Comparison of ENCODE assay signal across 27 cellular contexts in the genomic region with DNA sequence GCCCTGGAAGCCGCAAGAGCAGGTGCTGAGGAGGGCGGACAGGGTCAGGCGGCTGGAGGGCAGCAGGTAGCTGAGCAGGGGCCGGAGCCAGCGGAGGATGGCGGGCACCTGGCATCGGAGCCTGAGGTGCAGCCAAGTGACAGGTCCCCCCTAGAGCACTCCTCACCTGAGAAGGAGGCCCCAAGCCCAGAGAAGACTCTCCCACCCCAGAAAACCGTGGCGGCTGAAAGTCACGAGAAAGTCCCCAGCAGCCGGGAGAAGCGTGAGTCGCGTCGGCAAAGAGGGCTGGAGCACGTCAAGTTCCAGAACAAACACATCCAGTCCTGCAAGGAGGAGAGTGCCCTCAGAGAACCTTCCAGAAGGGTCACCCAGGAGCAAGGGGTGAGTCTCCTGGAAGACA.
"Had no signal": no experiment of that assay in that cellular context is flagged by ENCODE, and none has a peak within 500 bp of the region (broad histone marks: within the 10 kb centered on the region; RNA-seq: fewer than 3 reads in every experiment).

No MANE protein-coding gene starts in this region.

- H3K27ac ChIP-seq: ascending aorta, breast epithelium, cardiac muscle cell, colonic mucosa, WERI-Rb-1 had no signal

- H3K27me3 ChIP-seq: ascending aorta, breast epithelium, cardiac muscle cell, colonic mucosa had no signal

- H3K27ac Mint-ChIP-seq: activated B cell treated with CpG ODN at 0.5 μM for 24 hours; activated CD8-positive, alpha-beta T cell treated with anti-CD3 and anti-CD28 coated beads for 36 hours; activated naive CD4-positive, alpha-beta T cell treated with anti-CD3 and anti-CD28 coated beads, Interleukin-2, amount 50 U/mL, for 24 hours; activated naive CD8-positive, alpha-beta T cell treated with anti-CD3 and anti-CD28 coated beads, Interleukin-2, amount 10 ng/mL, durations not matched to agents 7 days and 5 days; activated T-helper 17 cell treated with anti-CD3 and anti-CD28 coated beads, Interleukin-2, amount 50 U/mL, for 72 hours; brain had no signal

- H3K4me1 ChIP-seq: ascending aorta, breast epithelium, colonic mucosa had no signal

- H3K27me3 Mint-ChIP-seq: activated B cell treated with CpG ODN at 0.5 μM for 24 hours; activated CD8-positive, alpha-beta T cell treated with anti-CD3 and anti-CD28 coated beads for 36 hours; activated naive CD4-positive, alpha-beta T cell treated with anti-CD3 and anti-CD28 coated beads, Interleukin-2, amount 50 U/mL, for 24 hours; activated naive CD8-positive, alpha-beta T cell treated with anti-CD3 and anti-CD28 coated beads, Interleukin-2, amount 10 ng/mL, durations not matched to agents 7 days and 5 days; activated T-helper 17 cell treated with anti-CD3 and anti-CD28 coated beads, Interleukin-2, amount 50 U/mL, for 72 hours; brain had no signal

- DNase-seq: activated B cell treated with CpG ODN at 0.5 μM for 24 hours; activated CD4-positive, alpha-beta T cell treated with anti-CD3 and anti-CD28 coated beads for 48 hours; activated CD4-positive, alpha-beta T cell treated with anti-CD3 and anti-CD28 coated beads, Interleukin-2, amount 50 U/mL, for 1 hour; activated CD4-positive, alpha-beta T cell treated with anti-CD3 and anti-CD28 coated beads, Interleukin-2, amount 50 U/mL, for 48 hours; activated CD8-positive, alpha-beta memory T cell treated with anti-CD3 and anti-CD28 coated beads for 24 hours; activated CD8-positive, alpha-beta T cell treated with anti-CD3 and anti-CD28 coated beads for 36 hours; activated effector memory CD4-positive, alpha-beta T cell treated with Interleukin-2 at 50 U/mL for 16 hours; activated gamma-delta T cell treated with Interleukin-2 at 50 U/mL for 16 hours; activated naive CD4-positive, alpha-beta T cell treated with Interleukin-2 at 50 U/mL for 16 hours; activated naive CD8-positive, alpha-beta T cell treated with anti-CD3 and anti-CD28 coated beads, Interleukin-2, amount 10 ng/mL, durations not matched to agents 7 days and 5 days; activated T-cell treated with anti-CD3 and anti-CD28 coated beads, Interleukin-2, amount 50 U/mL, for 4 hours; central memory CD4-positive, alpha-beta T cell; cerebellar nuclear complex; colonic mucosa; effector CD8-positive, alpha-beta T cell; foreskin fibroblast; head of caudate nucleus; T-helper 2 cell; WERI-Rb-1 had no signal

- H3K4me3 ChIP-seq: ascending aorta, breast epithelium, cardiac muscle cell, colonic mucosa had no signal

- ATAC-seq: activated CD4-positive, CD25-positive, alpha-beta regulatory T cell treated with anti-CD3 and anti-CD28 coated beads, Interleukin-2, amount 50 U/mL, for 24 hours; activated CD8-positive, alpha-beta T cell treated with anti-CD3 and anti-CD28 coated beads for 36 hours; activated T-cell treated with anti-CD3 and anti-CD28 coated beads, Interleukin-2, amount 50 U/mL, for 4 hours; activated T-helper 17 cell treated with anti-CD3 and anti-CD28 coated beads, Interleukin-2, amount 50 U/mL, for 72 hours; esophagus mucosa had no signal

- H3K9me3 Mint-ChIP-seq: activated B cell treated with CpG ODN at 0.5 μM for 24 hours; activated CD8-positive, alpha-beta T cell treated with anti-CD3 and anti-CD28 coated beads for 36 hours; activated naive CD4-positive, alpha-beta T cell treated with anti-CD3 and anti-CD28 coated beads, Interleukin-2, amount 50 U/mL, for 24 hours; activated naive CD8-positive, alpha-beta T cell treated with anti-CD3 and anti-CD28 coated beads, Interleukin-2, amount 10 ng/mL, durations not matched to agents 7 days and 5 days; activated T-cell treated with anti-CD3 and anti-CD28 coated beads, Interleukin-2, amount 50 U/mL, for 4 hours; activated T-helper 17 cell treated with anti-CD3 and anti-CD28 coated beads, Interleukin-2, amount 50 U/mL, for 72 hours had no signal

- H3K4me1 Mint-ChIP-seq: activated naive CD4-positive, alpha-beta T cell treated with anti-CD3 and anti-CD28 coated beads, Interleukin-2, amount 50 U/mL, for 24 hours; brain had no signal

- H3K4me3 Mint-ChIP-seq: activated B cell treated with CpG ODN at 0.5 μM for 24 hours; activated CD8-positive, alpha-beta T cell treated with anti-CD3 and anti-CD28 coated beads for 36 hours; activated naive CD4-positive, alpha-beta T cell treated with anti-CD3 and anti-CD28 coated beads, Interleukin-2, amount 50 U/mL, for 24 hours; activated naive CD8-positive, alpha-beta T cell treated with anti-CD3 and anti-CD28 coated beads, Interleukin-2, amount 10 ng/mL, durations not matched to agents 7 days and 5 days; activated T-cell treated with anti-CD3 and anti-CD28 coated beads, Interleukin-2, amount 50 U/mL, for 4 hours; activated T-helper 17 cell treated with anti-CD3 and anti-CD28 coated beads, Interleukin-2, amount 50 U/mL, for 72 hours; brain had no signal

- H3K9me3 ChIP-seq: ascending aorta, breast epithelium, colonic mucosa had no signal
